Comparison of ENCODE assay signal across 8 cellular contexts in the genomic region with DNA sequence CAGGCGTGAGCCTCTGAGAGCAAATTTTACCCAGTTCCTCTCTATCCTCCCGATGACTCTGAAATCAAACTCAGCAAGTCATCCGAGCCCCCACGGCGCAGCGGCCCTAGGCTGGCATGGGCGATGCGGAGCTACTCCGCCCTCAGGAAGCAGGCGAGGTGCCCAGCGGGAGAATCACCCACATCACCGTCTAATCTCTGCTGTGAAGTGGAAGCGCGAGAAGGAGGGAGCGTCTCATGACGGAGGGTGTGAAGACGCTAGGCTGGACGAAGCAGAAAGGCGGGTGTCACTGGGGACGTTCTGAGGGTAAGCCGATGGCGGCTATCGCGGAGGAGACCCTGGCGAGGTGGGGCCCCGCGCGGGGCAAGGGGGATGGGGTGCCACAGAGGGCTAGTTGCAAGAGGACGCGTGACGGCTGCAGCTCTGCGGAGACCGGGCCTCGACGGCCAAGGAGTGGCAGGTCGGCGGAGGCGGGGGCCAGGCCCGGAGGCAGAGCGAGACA. TPM values are rescaled to one million over a fixed set of nuclear protein-coding genes. Genes with fewer than 3 reads are reported as not detected.
DNase-seq lines count a peak whose midpoint lies in the region; ATAC-seq and TF ChIP-seq lines count a peak whose summit lies in the region.

No MANE protein-coding gene starts in this region.

- H3K27me3 Mint-ChIP-seq in CD4-positive, CD25-positive, alpha-beta regulatory T cell = peaks cover 11% of the 10 kb centered on the region

- 2% methylated on average over 40 of the region's 40 CpGs for WGBS in HUES64

- peak overlapping the region; percentile 68 for H3K27ac ChIP-seq in CD4-positive, CD25-positive, alpha-beta regulatory T cell (ENCODE audit: insufficient read depth, low read length, poor library complexity, severe bottlenecking)
- H3K27ac ChIP-seq in HUES64 (ENCODE audit: low read depth, low read length) (no peak overlapping the region), muscle layer of duodenum (ENCODE audit: low read length) (no peak overlapping the region), vagina (peak overlapping the region; percentile 91)

- peak overlapping the region; percentile 53 for H3K4me3 ChIP-seq in CD4-positive, CD25-positive, alpha-beta regulatory T cell (ENCODE audit: low read depth, low read length)
- H3K4me3 ChIP-seq in HUES64 (ENCODE audit: low read length) = peak overlapping the region; percentile 86
- H3K4me3 ChIP-seq in WI38 (ENCODE audit: low read depth, low read length) = peak overlapping the region; percentile 75
- H3K4me3 ChIP-seq in epithelial cell of esophagus (ENCODE audit: low read length) = peak overlapping the region; percentile 50
- H3K4me3 ChIP-seq in muscle layer of duodenum (ENCODE audit: low read depth in 1 of 2, low read length in 2 of 2) = peak overlapping the region; percentile 53 to 81
- H3K4me3 ChIP-seq in vagina = peak overlapping the region; percentile 72 to 90

- peak; percentile 2 to 6 for ATAC-seq in CD4-positive, CD25-positive, alpha-beta regulatory T cell (ENCODE audit: low read depth in 2 of 2)
- ATAC-seq in GM19328 (IDR thresholded peaks at IDR 0.05; ENCODE audit: unreplicated experiment) = peak; percentile 8

- intact Hi-C loops in vagina (cut with DNase I) = loop anchor here (2.0 to 5.0 kb wide), 2 partner anchors 20 to 45 kb away; no protein-coding TSS in a partner anchor

- no peak for TF ChIP-seq CTCF in WI38 (IDR thresholded peaks at IDR 0.05; ENCODE audit: low read depth, low read length)
- TF ChIP-seq CTCF in epithelial cell of esophagus (IDR thresholded peaks at IDR 0.05; ENCODE audit: insufficient read depth, low read depth, low read length, missing control alignments) = no peak
- TF ChIP-seq CTCF in vagina (IDR thresholded peaks at IDR 0.05) = no peak

- H3K27ac Mint-ChIP-seq in CD4-positive, CD25-positive, alpha-beta regulatory T cell = peak overlapping the region; percentile 90 to 93 (median 91)

- no peaks in the 10 kb centered on the region for H3K9me3 Mint-ChIP-seq in CD4-positive, CD25-positive, alpha-beta regulatory T cell

- H3K9me3 ChIP-seq in CD4-positive, CD25-positive, alpha-beta regulatory T cell (ENCODE audit: control insufficient read depth in 2 of 2, low read length in 2 of 2) = no peaks in the 10 kb centered on the region
- H3K9me3 ChIP-seq in HUES64 (ENCODE audit: insufficient read depth, low read depth, low read length) (no peaks in the 10 kb centered on the region), muscle layer of duodenum (ENCODE audit: control insufficient read depth in 1 of 2, low read length in 2 of 2) (no peaks in the 10 kb centered on the region), vagina (no peaks in the 10 kb centered on the region)

- peak in 1 of 3 donors; percentile 61 for DNase-seq in CD4-positive, CD25-positive, alpha-beta regulatory T cell
- DNase-seq in epithelial cell of esophagus (ENCODE audit: low read depth) = peak; percentile 66
- DNase-seq in vagina (ENCODE audit: extremely low spot score in 2 of 2) = no peak
- DNase-seq in GM19240 (ENCODE audit: insufficient read length, low spot score) = no peak

- peaks cover 0 to 32% (median 12%) of the 10 kb centered on the region in 4 donors for H3K4me1 Mint-ChIP-seq in CD4-positive, CD25-positive, alpha-beta regulatory T cell

- H3K27me3 ChIP-seq in CD4-positive, CD25-positive, alpha-beta regulatory T cell (ENCODE audit: control insufficient read depth, insufficient read depth, low read length) = no peaks in the 10 kb centered on the region
- H3K27me3 ChIP-seq in HUES64 (ENCODE audit: insufficient read depth, low read length) = peaks cover 9% of the 10 kb centered on the region
- no peaks in the 10 kb centered on the region for H3K27me3 ChIP-seq in muscle layer of duodenum (ENCODE audit: low read depth, low read length)
- H3K27me3 ChIP-seq in vagina = no peaks in the 10 kb centered on the region

- no peak for TF ChIP-seq POLR2A in vagina (IDR thresholded peaks at IDR 0.05)

- H3K4me3 Mint-ChIP-seq in CD4-positive, CD25-positive, alpha-beta regulatory T cell = peak overlapping the region; percentile 90 to 100 (median 94)

- no peaks in the 10 kb centered on the region for H3K36me3 ChIP-seq in CD4-positive, CD25-positive, alpha-beta regulatory T cell (ENCODE audit: control insufficient read depth, insufficient read depth, low read length)
- H3K36me3 ChIP-seq in HUES64 (ENCODE audit: insufficient read depth, low read length) = no peaks in the 10 kb centered on the region
- no peaks in the 10 kb centered on the region for H3K36me3 ChIP-seq in muscle layer of duodenum (ENCODE audit: control insufficient read depth in 1 of 2, insufficient read depth in 2 of 2, low read length in 2 of 2)
- H3K36me3 ChIP-seq in vagina = no peaks in the 10 kb centered on the region

- H3K36me3 Mint-ChIP-seq in CD4-positive, CD25-positive, alpha-beta regulatory T cell = no peaks in the 10 kb centered on the region

- H3K9ac ChIP-seq in HUES64 (ENCODE audit: low read depth, low read length) = peak overlapping the region; percentile 60; the same call in 1 of the 2 replicates

- H3K4me1 ChIP-seq in CD4-positive, CD25-positive, alpha-beta regulatory T cell (ENCODE audit: control insufficient read depth, insufficient read depth, low read length, poor library complexity, severe bottlenecking) = peaks cover 19% of the 10 kb centered on the region
- H3K4me1 ChIP-seq in HUES64 (ENCODE audit: insufficient read depth, low read length) = peaks cover 12% of the 10 kb centered on the region
- H3K4me1 ChIP-seq in muscle layer of duodenum (ENCODE audit: control insufficient read depth in 1 of 2, insufficient read depth in 2 of 2, low read length in 2 of 2) = peaks cover 0 to 19% of the 10 kb centered on the region in 2 donors
- peaks cover 25% of the 10 kb centered on the region for H3K4me1 ChIP-seq in vagina

RNA-seq across cellular contexts. Expression of a gene that starts 9.1 kb away (rescaled TPM):
- 373 TPM for total RNA-seq in CD4-positive, CD25-positive, alpha-beta regulatory T cell
- polyA plus RNA-seq in CD4-positive, CD25-positive, alpha-beta regulatory T cell = 100 to 1,000 TPM; 544 to 696 (median 614) TPM
- 197 TPM for polyA plus RNA-seq in HUES64 (2013, experiment 1 of 2)
- polyA plus RNA-seq in HUES64 (2013, experiment 2 of 2) = 225 TPM
- total RNA-seq in vagina = 244 TPM

RNA-seq across cellular contexts. Expression of a gene that starts 21.9 kb away (rescaled TPM):
- total RNA-seq in CD4-positive, CD25-positive, alpha-beta regulatory T cell = not detected
- polyA plus RNA-seq in CD4-positive, CD25-positive, alpha-beta regulatory T cell = not detected
- polyA plus RNA-seq in HUES64 (2013, experiment 1 of 2) = 0.60 TPM
- polyA plus RNA-seq in HUES64 (2013, experiment 2 of 2) = 0.95 TPM
- 2.0 TPM for total RNA-seq in vagina

RNA-seq across cellular contexts. Expression of a gene that starts 35.5 kb away (rescaled TPM):
- not detected for total RNA-seq in CD4-positive, CD25-positive, alpha-beta regulatory T cell
- not detected for polyA plus RNA-seq in CD4-positive, CD25-positive, alpha-beta regulatory T cell
- polyA plus RNA-seq in HUES64 (2013, experiment 1 of 2) = not detected
- polyA plus RNA-seq in HUES64 (2013, experiment 2 of 2) = not detected
- not detected for total RNA-seq in vagina

RNA-seq across cellular contexts. Expression of a gene that starts 42.0 kb away (rescaled TPM):
- 1.7 TPM for total RNA-seq in CD4-positive, CD25-positive, alpha-beta regulatory T cell
- not detected for polyA plus RNA-seq in CD4-positive, CD25-positive, alpha-beta regulatory T cell
- 2.8 TPM for polyA plus RNA-seq in HUES64 (2013, experiment 1 of 2)
- 3.6 TPM for polyA plus RNA-seq in HUES64 (2013, experiment 2 of 2)
- 32.9 TPM for total RNA-seq in vagina

RNA-seq across cellular contexts. Expression of a gene that starts 51.9 kb away (rescaled TPM):
- not detected for total RNA-seq in CD4-positive, CD25-positive, alpha-beta regulatory T cell
- polyA plus RNA-seq in CD4-positive, CD25-positive, alpha-beta regulatory T cell = under 1 TPM in 1 of 4 donors, not detected in 3; 0.22 TPM
- not detected for polyA plus RNA-seq in HUES64 (2013, experiment 1 of 2)
- 0.19 TPM for polyA plus RNA-seq in HUES64 (2013, experiment 2 of 2)
- not detected for total RNA-seq in vagina

Comparison
In these comparisons a context has a peak if more than half of its experiments do, and no peak if none do; other contexts are left out.
1. H3K27ac ChIP-seq: peak in CD4-positive, CD25-positive, alpha-beta regulatory T cell (single experiment) and vagina (single experiment); none in HUES64 (single experiment) and muscle layer of duodenum (single experiment).
2. Peak in every context shown above with its lines, with median percentiles within 50 percentile points of each other: H3K4me3 ChIP-seq.